ENCODE assay signal across 1 cellular context in genomic region chr13:43023244-43023931, GRCh38.
TF ChIP-seq lines count a peak whose summit lies in the region.

DNAJC15 (plus strand) TSS chr13:43023586; CDS start chr13:43023627, 41 bp downstream.

TF ChIP-seq in HepG2, 621 proteins besides CTCF, POLR2A, EP300 and RAD21 (continued from another document and continues in another):
- peak; percentile 52; the same call in 1 of the 2 replicates for TF ChIP-seq SRY (CRISPR knock-in tag; IDR thresholded peaks at IDR 0.05)
- no peak for TF ChIP-seq NFYC (CRISPR knock-in tag; IDR thresholded peaks at IDR 0.05)
- TF ChIP-seq ZNF326 (CRISPR knock-in tag; IDR thresholded peaks at IDR 0.05; ENCODE audit: borderline replicate concordance) = no peak
- TF ChIP-seq HOXA7 (CRISPR knock-in tag; IDR thresholded peaks at IDR 0.05) = no peak
- no peak for TF ChIP-seq NONO (IDR thresholded peaks at IDR 0.05)
- TF ChIP-seq NONO (CRISPR knock-in tag; conservative IDR thresholded peaks at IDR 0.05) = peak; percentile 42; the same call in 1 of the 2 replicates
- TF ChIP-seq TSC22D2 (CRISPR knock-in tag; IDR thresholded peaks at IDR 0.05; ENCODE audit: borderline replicate concordance) = 0 out of 2 replicates have a peak, but pooled peaks have one; percentile 22
- no peak for TF ChIP-seq CENPBD1 (CRISPR knock-in tag; IDR thresholded peaks at IDR 0.05; ENCODE audit: borderline replicate concordance, low read depth)
- TF ChIP-seq ZFY (CRISPR knock-in tag; IDR thresholded peaks at IDR 0.05) = peak; percentile 79
- 0 out of 2 replicates have a peak, but pooled peaks have one; percentile 32 for TF ChIP-seq KLF11 (CRISPR knock-in tag; IDR thresholded peaks at IDR 0.05)
- peak; percentile 35; the same call in 1 of the 2 replicates for TF ChIP-seq ZNF878 (CRISPR knock-in tag; IDR thresholded peaks at IDR 0.05)
- TF ChIP-seq ETV6 (CRISPR knock-in tag; conservative IDR thresholded peaks at IDR 0.05) = peak; percentile 31; the same call in 1 of the 2 replicates
- TF ChIP-seq ZNF598 (CRISPR knock-in tag; IDR thresholded peaks at IDR 0.05; ENCODE audit: borderline replicate concordance) = no peak
- peak; percentile 66; the same call in 1 of the 2 replicates for TF ChIP-seq ZNF607 (CRISPR knock-in tag; IDR thresholded peaks at IDR 0.05; ENCODE audit: borderline replicate concordance)
- no peak for TF ChIP-seq ZNF33A (CRISPR knock-in tag; IDR thresholded peaks at IDR 0.05; ENCODE audit: borderline replicate concordance)
- 0 out of 2 replicates have a peak, but pooled peaks have one; percentile 47 for TF ChIP-seq PAX8 (CRISPR knock-in tag; IDR thresholded peaks at IDR 0.05; ENCODE audit: borderline replicate concordance)
- TF ChIP-seq TRIM22 (IDR thresholded peaks at IDR 0.05) = no peak
- peak; percentile 27 for TF ChIP-seq KAT7 (CRISPR knock-in tag; IDR thresholded peaks at IDR 0.05; ENCODE audit: borderline replicate concordance)
- TF ChIP-seq SNAPC2 (CRISPR knock-in tag; IDR thresholded peaks at IDR 0.05) = 0 out of 2 replicates have a peak, but pooled peaks have one; percentile 36
- peak; percentile 93 for TF ChIP-seq TAF1 (CRISPR knock-in tag; IDR thresholded peaks at IDR 0.05)
- TF ChIP-seq ZNF839 (CRISPR knock-in tag; IDR thresholded peaks at IDR 0.05; ENCODE audit: borderline replicate concordance) = 0 out of 2 replicates have a peak, but pooled peaks have one; percentile 59
- TF ChIP-seq USF2 (IDR thresholded peaks at IDR 0.05; ENCODE audit: low read depth, low read length) = no peak
- TF ChIP-seq USF2 (CRISPR knock-in tag; IDR thresholded peaks at IDR 0.05; ENCODE audit: borderline replicate concordance) = 0 out of 2 replicates have a peak, but pooled peaks have one; percentile 26
- no peak for TF ChIP-seq ZNF121 (CRISPR knock-in tag; IDR thresholded peaks at IDR 0.05)
- 0 out of 2 replicates have a peak, but pooled peaks have one; percentile 17 for TF ChIP-seq ZBTB33 (CRISPR knock-in tag; IDR thresholded peaks at IDR 0.05)
- TF ChIP-seq SOX5 (CRISPR knock-in tag; IDR thresholded peaks at IDR 0.05; ENCODE audit: borderline replicate concordance) = peak; percentile 26; the same call in 1 of the 2 replicates
- TF ChIP-seq IRX3 (CRISPR knock-in tag; IDR thresholded peaks at IDR 0.05; ENCODE audit: borderline replicate concordance, low read depth) = no peak
- peak; percentile 90 for TF ChIP-seq ZMAT3 (CRISPR knock-in tag; conservative IDR thresholded peaks at IDR 0.05)
- peak; percentile 75 for TF ChIP-seq ZNF280B (CRISPR knock-in tag; IDR thresholded peaks at IDR 0.05; ENCODE audit: borderline replicate concordance)
- peak; percentile 69; the same call in 1 of the 2 replicates for TF ChIP-seq ZNF782 (CRISPR knock-in tag; IDR thresholded peaks at IDR 0.05; ENCODE audit: borderline replicate concordance)
- 0 out of 2 replicates have a peak, but pooled peaks have one; percentile 64 for TF ChIP-seq ZNF510 (CRISPR knock-in tag; IDR thresholded peaks at IDR 0.05; ENCODE audit: low read depth)
- TF ChIP-seq HMGXB3 (CRISPR knock-in tag; IDR thresholded peaks at IDR 0.05; ENCODE audit: borderline replicate concordance) = no peak; the same call in 1 of the 2 replicates
- TF ChIP-seq FOXM1 (CRISPR knock-in tag; IDR thresholded peaks at IDR 0.05) = no peak
- TF ChIP-seq ATF6 (CRISPR knock-in tag; conservative IDR thresholded peaks at IDR 0.05) = no peak
- TF ChIP-seq TCF7 (IDR thresholded peaks at IDR 0.05; ENCODE audit: low read depth) = no peak
- 0 out of 2 replicates have a peak, but pooled peaks have one; percentile 37 for TF ChIP-seq ZNF143 (CRISPR knock-in tag; IDR thresholded peaks at IDR 0.05)
- no peak for TF ChIP-seq HNRNPH1 (optimal IDR thresholded peaks at IDR 0.05; ENCODE audit: low read depth, low read length)
- TF ChIP-seq ZNF513 (CRISPR knock-in tag; conservative IDR thresholded peaks at IDR 0.05) = no peak
- TF ChIP-seq KMT2A (CRISPR knock-in tag; IDR thresholded peaks at IDR 0.05) = peak; percentile 84
- TF ChIP-seq THAP9 (CRISPR knock-in tag; IDR thresholded peaks at IDR 0.05; ENCODE audit: borderline replicate concordance) = peak; percentile 74; the same call in 1 of the 2 replicates
